ENCODE assay signal across 2 cellular contexts in genomic region chr6:44202972-44203750, GRCh38.
TF ChIP-seq lines count a peak whose summit lies in the region.

No MANE protein-coding gene starts in this region.

TF ChIP-seq in HEK293, 187 proteins besides CTCF, POLR2A, EP300 and RAD21 (continued from another document):
- TF ChIP-seq ZNF518A (tag by site-specific recombination; conservative IDR thresholded peaks at IDR 0.05; ENCODE audit: low read depth) (no peak), GLIS1 (tag by site-specific recombination; IDR thresholded peaks at IDR 0.05) (peak; percentile 46), ZIC2 (tag by site-specific recombination; IDR thresholded peaks at IDR 0.05) (peak; percentile 81), TSHZ1 (tag by site-specific recombination; IDR thresholded peaks at IDR 0.05; ENCODE audit: borderline replicate concordance) (no peak)

TF ChIP-seq in WTC11, 78 proteins besides CTCF, POLR2A, EP300 and RAD21 (continued from another document):
- no peak for TF ChIP-seq ZNF532 (CRISPR knock-in tag; IDR thresholded peaks at IDR 0.05; ENCODE audit: borderline replicate concordance)
- peak; percentile 9 for TF ChIP-seq FOXK1 (CRISPR knock-in tag; IDR thresholded peaks at IDR 0.05)
- TF ChIP-seq JUN (CRISPR knock-in tag; IDR thresholded peaks at IDR 0.05) = no peak
- 0 out of 2 replicates have a peak, but pooled peaks have one; percentile 0 for TF ChIP-seq ZNF281 (CRISPR knock-in tag; IDR thresholded peaks at IDR 0.05)
- TF ChIP-seq CBFB (CRISPR knock-in tag; IDR thresholded peaks at IDR 0.05; ENCODE audit: low read depth) = no peak
- no peak for TF ChIP-seq NFATC4 (CRISPR knock-in tag; IDR thresholded peaks at IDR 0.05)
- 0 out of 2 replicates have a peak, but pooled peaks have one; percentile 41 for TF ChIP-seq FOXP1 (CRISPR knock-in tag; IDR thresholded peaks at IDR 0.05; ENCODE audit: borderline replicate concordance)
